In genomic region chr10:131743190-131744151, GRCh38 we compare ENCODE assay signal across 9 cellular contexts.
A peak's percentile ranks its signal among the peaks of the same experiment; 100 is the strongest.
DNase-seq lines count a peak whose midpoint lies in the region; ATAC-seq, FAIRE-seq and TF ChIP-seq lines count a peak whose summit lies in the region.
"Had no signal": no experiment of that assay in that cellular context is flagged by ENCODE, and none has a peak within 500 bp of the region (broad histone marks: within the 10 kb centered on the region; RNA-seq: fewer than 3 reads in every experiment).

No MANE protein-coding gene starts in this region.

- ATAC-seq in HG03159 (IDR thresholded peaks at IDR 0.05; ENCODE audit: unreplicated experiment) (peak; percentile 60), K562 (no peak)

- H3K27ac ChIP-seq in K562 (ENCODE audit: extremely low read depth, low read depth, low read length) = no peak overlapping the region
- peak overlapping the region; percentile 30 for H3K27ac ChIP-seq in temporal lobe (ENCODE audit: low read depth, low read length)

- no peaks in the 10 kb centered on the region for H3K36me3 ChIP-seq in K562 (ENCODE audit: control insufficient read depth, insufficient read depth, low read length)

- intact Hi-C loops in K562 (cut with micrococcal nuclease) = no loop called here

- no peak for TF ChIP-seq RAD21 in K562 (CRISPR knock-in tag; conservative IDR thresholded peaks at IDR 0.05 in 1 of 2, IDR thresholded peaks at IDR 0.05 in 1 of 2)

- 0% methylated on average over 17 of the region's 24 CpGs for WGBS in K562 (ENCODE audit: insufficient coverage, low coverage, missing lambda C conversion rate)

- no peaks in the 10 kb centered on the region for H3K9me1 ChIP-seq in K562 (ENCODE audit: control insufficient read depth, insufficient read depth, low read length)

- POLR2A ChIA-PET in K562 (lab: Yijun Ruan, JAX) = interaction anchor here (0.6 kb wide), 1 partner anchor 9 kb away, joined by 3 read pairs; no protein-coding TSS in a partner anchor

- no peaks in the 10 kb centered on the region for H3K9me3 ChIP-seq in K562 (replicated peaks; ENCODE audit: control insufficient read depth, insufficient read depth, low read depth, low read length)

- no peak overlapping the region for H2AFZ ChIP-seq in K562 (ENCODE audit: low read depth, low read length)

- no peaks in the 10 kb centered on the region for H3K79me2 ChIP-seq in K562 (ENCODE audit: control insufficient read depth, insufficient read depth, low read length)

- FAIRE-seq in K562 (lab: Jason Lieb, UNC) = no peak

- H3K4me1 ChIP-seq in K562 (replicated peaks in 1 of 2; ENCODE audit: control insufficient read depth in 2 of 2, insufficient read depth in 2 of 2, low read length in 2 of 2) = no peaks in the 10 kb centered on the region; a peak in 1 of 5 replicates

- no peak overlapping the region for H3K4me2 ChIP-seq in K562 (ENCODE audit: insufficient read depth, low read length)

- BruUV-seq in K562 (replicated peaks; lab: Mats Ljungman, UMichigan) = no TSS peak

- TF ChIP-seq EP300 in K562 (IDR thresholded peaks at IDR 0.05; ENCODE audit: low read length) = no peak

- CTCF ChIA-PET in K562 (lab: Yijun Ruan, JAX; ENCODE audit: low intra/inter-chr PET ratio) = no interaction called here

- DNase-seq in activated CD8-positive, alpha-beta memory T cell treated with anti-CD3 and anti-CD28 coated beads, Interleukin-2, amount 50 U/mL, for 48 hours = peak; percentile 40
- no peak for DNase-seq in activated CD8-positive, alpha-beta memory T cell treated with anti-CD3 and anti-CD28 coated beads, Interleukin-2, amount 50 U/mL, for 4 hours
- DNase-seq in K562 (ENCODE audit: extremely low read depth in 1 of 4, low spot score in 3 of 4) = no peak
- DNase-seq in NCI-H2029 (lab: John Stamatoyannopoulos, UW) = no peak
- no peak for DNase-seq in midbrain (lab: John Stamatoyannopoulos, UW)
- no peak for DNase-seq in dedifferentiated amniotic fluid mesenchymal stem cell (ENCODE audit: extremely low spot score)
- DNase-seq: NCI-H1092 had no signal

- in situ Hi-C loops in K562 (cut with MboI) = no loop called here

- peaks cover 0 to 25% of the 10 kb centered on the region in 2 experiments; a peak in 3 of 5 replicates for H3K27me3 ChIP-seq in K562 (ENCODE audit: control insufficient read depth in 2 of 2, insufficient read depth in 2 of 2, low read length in 2 of 2)

- no peaks in the 10 kb centered on the region for H4K20me1 ChIP-seq in K562 (replicated peaks; ENCODE audit: control insufficient read depth, insufficient read depth, low read length)

- no peak for TF ChIP-seq CTCF in K562 (IDR thresholded peaks at IDR 0.05 in 2 of 3, conservative IDR thresholded peaks at IDR 0.05 in 1 of 3; ENCODE audit: insufficient read depth in 2 of 3, low read depth in 1 of 3, low read length in 3 of 3)

- no peak overlapping the region for H3K4me3 ChIP-seq in K562

- no peak overlapping the region for H3K9ac ChIP-seq in K562 (ENCODE audit: insufficient read depth in 1 of 2, low read depth in 2 of 2, low read length in 2 of 2)

- TF ChIP-seq POLR2A in K562 (conservative IDR thresholded peaks at IDR 0.05) = no peak

TF ChIP-seq in K562, 482 proteins besides CTCF, POLR2A, EP300 and RAD21:
- TF ChIP-seq HNRNPK (IDR thresholded peaks at IDR 0.05; ENCODE audit: low read depth, low read length, poor library complexity, severe bottlenecking) = no peak
- TF ChIP-seq RBM17 (IDR thresholded peaks at IDR 0.05; ENCODE audit: borderline replicate concordance, low read depth, low read length) = no peak
- no peak for TF ChIP-seq ZBTB34 (CRISPR knock-in tag; IDR thresholded peaks at IDR 0.05)
- peak; percentile 37 for TF ChIP-seq RFX1 (IDR thresholded peaks at IDR 0.05)
- no peak for TF ChIP-seq FOXK2 (conservative IDR thresholded peaks at IDR 0.05 in 1 of 2, IDR thresholded peaks at IDR 0.05 in 1 of 2; ENCODE audit: low read depth in 2 of 2)
